ENCODE assay signal across 33 cellular contexts in the genomic region with DNA sequence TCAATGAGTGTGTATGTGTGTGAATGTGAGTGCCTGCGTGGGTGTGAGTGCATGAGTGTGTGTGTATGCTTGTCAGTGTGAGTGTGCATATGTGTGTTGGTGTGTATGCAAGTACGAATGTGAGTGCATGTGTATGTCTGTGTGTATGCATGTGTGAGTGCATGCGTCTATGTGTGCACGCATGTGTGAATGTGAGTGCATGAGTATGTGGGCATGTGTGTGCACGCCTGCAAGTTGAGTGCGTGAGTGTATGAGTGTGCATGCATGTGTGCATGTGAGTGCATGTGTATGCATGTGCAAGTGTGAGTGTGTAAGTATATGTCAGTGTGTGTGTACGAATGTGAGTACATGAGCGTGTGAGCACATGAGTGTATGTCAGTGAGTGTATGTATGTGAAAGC.
"Had no signal": no experiment of that assay in that cellular context is flagged by ENCODE, and none has a peak within 500 bp of the region (broad histone marks: within the 10 kb centered on the region; RNA-seq: fewer than 3 reads in every experiment).

No MANE protein-coding gene starts in this region.

- H3K4me3 Mint-ChIP-seq: activated CD8-positive, alpha-beta T cell treated with anti-CD3 and anti-CD28 coated beads for 36 hours; activated naive CD4-positive, alpha-beta T cell treated with anti-CD3 and anti-CD28 coated beads, Interleukin-2, amount 50 U/mL, for 24 hours; activated naive CD8-positive, alpha-beta T cell treated with anti-CD3 and anti-CD28 coated beads, Interleukin-2, amount 10 ng/mL, durations not matched to agents 7 days and 5 days; activated T-cell treated with anti-CD3 and anti-CD28 coated beads, Interleukin-2, amount 50 U/mL, for 24 hours had no signal

- H3K4me3 ChIP-seq: ascending aorta, MG63, Peyer's patch had no signal

- H3K4me1 ChIP-seq: ascending aorta, Peyer's patch had no signal

- H3K27ac Mint-ChIP-seq: activated CD8-positive, alpha-beta T cell treated with anti-CD3 and anti-CD28 coated beads for 36 hours; activated naive CD4-positive, alpha-beta T cell treated with anti-CD3 and anti-CD28 coated beads, Interleukin-2, amount 50 U/mL, for 24 hours; activated naive CD8-positive, alpha-beta T cell treated with anti-CD3 and anti-CD28 coated beads, Interleukin-2, amount 10 ng/mL, durations not matched to agents 7 days and 5 days; activated T-cell treated with anti-CD3 and anti-CD28 coated beads, Interleukin-2, amount 50 U/mL, for 24 hours; activated T-helper 2 cell treated with anti-CD3 and anti-CD28 coated beads, Interferon-gamma antibody, Interleukin-2, Interleukin-4, amounts not matched to agents 10 μg/mL and 5 μg/mL and 100 μg/mL, durations not matched to agents 14 hours and 24 hours and 36 hours had no signal

- H3K36me3 ChIP-seq: MG63, Peyer's patch, WERI-Rb-1 had no signal

- H3K27me3 ChIP-seq: ascending aorta, MG63, Peyer's patch had no signal

- H3K9me3 ChIP-seq: ascending aorta, MG63, Peyer's patch had no signal

- H3K9me3 Mint-ChIP-seq: activated CD8-positive, alpha-beta T cell treated with anti-CD3 and anti-CD28 coated beads for 36 hours; activated naive CD4-positive, alpha-beta T cell treated with anti-CD3 and anti-CD28 coated beads, Interleukin-2, amount 50 U/mL, for 24 hours; activated naive CD8-positive, alpha-beta T cell treated with anti-CD3 and anti-CD28 coated beads, Interleukin-2, amount 10 ng/mL, durations not matched to agents 7 days and 5 days; activated T-cell treated with anti-CD3 and anti-CD28 coated beads, Interleukin-2, amount 50 U/mL, for 24 hours; activated T-helper 2 cell treated with anti-CD3 and anti-CD28 coated beads, Interferon-gamma antibody, Interleukin-2, Interleukin-4, amounts not matched to agents 10 μg/mL and 5 μg/mL and 100 μg/mL, durations not matched to agents 14 hours and 24 hours and 36 hours had no signal

- DNase-seq: activated CD4-positive, alpha-beta T cell treated with anti-CD3 and anti-CD28 coated beads for 1 hour; activated CD4-positive, alpha-beta T cell treated with anti-CD3 and anti-CD28 coated beads for 48 hours; activated CD4-positive, CD25-positive, alpha-beta regulatory T cell; activated CD8-positive, alpha-beta T cell treated with anti-CD3 and anti-CD28 coated beads for 36 hours; activated gamma-delta T cell; activated naive CD4-positive, alpha-beta T cell treated with Interleukin-2 at 50 U/mL for 16 hours; activated naive CD8-positive, alpha-beta T cell treated with anti-CD3 and anti-CD28 coated beads, Interleukin-2, amount 10 ng/mL, durations not matched to agents 7 days and 5 days; activated T-cell treated with anti-CD3 and anti-CD28 coated beads, Interleukin-2, amount 50 U/mL, for 24 hours; amygdala; Kasumi-1; KG1; MG63; NCI-H1048; NCI-H1105 treated with DMSO at 0.1 percent for 48 hours; NCI-H1436; NCI-H1694; NCI-H1930; NCI-H2081 treated with DMSO at 0.1 percent for 48 hours; NCI-H226; NCI-H446 treated with DMSO at 0.1 percent for 48 hours; NCI-H524; NK-92 treated with Interleukin-12 subunit alpha and Interleukin-12 subunit beta, amount 100 ng/mL, for 24 hours; PC-3; Peyer's patch; RPMI8226; SIG-M5; SW 1271; T-helper 1 cell; T1000; WERI-Rb-1 had no signal

- ATAC-seq: activated CD8-positive, alpha-beta T cell treated with anti-CD3 and anti-CD28 coated beads for 36 hours; PC-3 had no signal

- H3K27me3 Mint-ChIP-seq: activated CD8-positive, alpha-beta T cell treated with anti-CD3 and anti-CD28 coated beads for 36 hours; activated naive CD4-positive, alpha-beta T cell treated with anti-CD3 and anti-CD28 coated beads, Interleukin-2, amount 50 U/mL, for 24 hours; activated naive CD8-positive, alpha-beta T cell treated with anti-CD3 and anti-CD28 coated beads, Interleukin-2, amount 10 ng/mL, durations not matched to agents 7 days and 5 days; activated T-cell treated with anti-CD3 and anti-CD28 coated beads, Interleukin-2, amount 50 U/mL, for 24 hours had no signal

- H3K36me3 Mint-ChIP-seq: activated naive CD4-positive, alpha-beta T cell treated with anti-CD3 and anti-CD28 coated beads, Interleukin-2, amount 50 U/mL, for 24 hours had no signal

- H3K4me1 Mint-ChIP-seq: activated naive CD4-positive, alpha-beta T cell treated with anti-CD3 and anti-CD28 coated beads, Interleukin-2, amount 50 U/mL, for 24 hours; activated naive CD8-positive, alpha-beta T cell treated with anti-CD3 and anti-CD28 coated beads, Interleukin-2, amount 10 ng/mL, durations not matched to agents 7 days and 5 days had no signal

- H3K27ac ChIP-seq: ascending aorta, Peyer's patch, WERI-Rb-1 had no signal
